ENCODE assay signal across 8 cellular contexts in the genomic region with DNA sequence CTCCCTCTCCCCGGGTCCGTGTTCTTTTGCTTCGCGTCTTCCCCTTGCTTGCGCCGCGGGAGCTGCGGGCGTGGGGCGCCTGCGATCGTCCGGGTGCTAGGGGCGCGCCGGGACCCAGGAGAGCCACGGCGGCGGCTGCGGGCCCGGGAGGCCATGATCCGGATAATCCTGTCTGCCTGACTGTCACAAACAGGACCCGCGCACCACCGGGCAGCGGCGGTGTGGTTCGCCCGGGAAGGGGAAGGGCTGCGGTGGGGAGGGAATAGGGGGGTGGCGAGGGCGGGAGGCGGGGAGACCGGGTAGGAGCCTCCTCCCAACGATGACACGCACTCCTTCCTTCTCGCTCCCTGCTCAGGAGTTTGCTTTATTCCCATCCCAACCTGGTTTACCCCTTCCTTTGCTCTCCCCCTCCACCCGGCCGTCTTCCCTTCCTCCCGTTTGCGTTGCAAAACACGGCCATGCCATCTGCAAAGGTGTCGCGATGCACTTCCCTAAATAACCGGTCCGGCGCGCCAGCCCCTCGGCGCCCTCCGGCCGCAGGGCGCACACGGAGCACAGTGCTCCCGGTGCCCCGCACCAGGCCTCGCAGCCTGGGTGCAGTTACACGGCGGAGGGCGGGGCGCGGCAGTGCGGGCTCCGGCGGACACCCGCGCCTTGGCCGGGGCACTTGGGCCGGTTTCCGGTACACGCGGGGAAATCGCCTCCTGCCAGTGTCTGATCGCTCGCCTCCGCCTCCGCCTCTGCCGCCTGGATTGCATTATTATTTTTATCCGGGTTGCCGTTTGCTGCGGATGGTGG. TPM values are rescaled to one million over a fixed set of nuclear protein-coding genes. Genes with fewer than 3 reads are reported as not detected.
DNase-seq lines count a peak whose midpoint lies in the region; ATAC-seq and TF ChIP-seq lines count a peak whose summit lies in the region.

No MANE protein-coding gene starts in this region.

- intact Hi-C loops in activated CD8-positive, alpha-beta T cell treated with anti-CD3 and anti-CD28 coated beads for 36 hours (cut with micrococcal nuclease), result loop anchor here (5.0 kb wide), 1 partner anchor 139 kb away; no protein-coding TSS in a partner anchor

- H3K27me3 ChIP-seq in effector memory CD4-positive, alpha-beta T cell (replicated peaks; ENCODE audit: control insufficient read depth, insufficient read depth, low read length, poor library complexity, severe bottlenecking), result no peaks in the 10 kb centered on the region

- no peaks in the 10 kb centered on the region for H3K9me3 ChIP-seq in effector memory CD4-positive, alpha-beta T cell (ENCODE audit: control insufficient read depth, low read length)

- peak overlapping the region; percentile 99 for H3K27ac Mint-ChIP-seq in activated CD8-positive, alpha-beta T cell treated with anti-CD3 and anti-CD28 coated beads for 36 hours

- POLR2A ChIA-PET in activated CD8-positive, alpha-beta T cell treated with anti-CD3 and anti-CD28 coated beads for 36 hours (lab: Charles Lee), result interaction anchor here (1.0 to 4.3 kb wide), 9 partner anchors 11 to 78 kb away, joined by 3 to 28 read pairs (median 5); no protein-coding TSS in a partner anchor

- H3K4me3 ChIP-seq in effector memory CD4-positive, alpha-beta T cell (ENCODE audit: insufficient read depth, low read depth, low read length, poor library complexity, severe bottlenecking), result peak overlapping the region; percentile 92

- H3K27me3 Mint-ChIP-seq in activated CD8-positive, alpha-beta T cell treated with anti-CD3 and anti-CD28 coated beads for 36 hours, result no peaks in the 10 kb centered on the region

- H3K36me3 ChIP-seq in effector memory CD4-positive, alpha-beta T cell (ENCODE audit: control insufficient read depth, insufficient read depth, low read length), result no peaks in the 10 kb centered on the region

- peaks cover 23% of the 10 kb centered on the region for H3K4me1 ChIP-seq in effector memory CD4-positive, alpha-beta T cell (ENCODE audit: control insufficient read depth, insufficient read depth, low read length, poor library complexity, severe bottlenecking)

- peaks cover 6% of the 10 kb centered on the region for H3K36me3 Mint-ChIP-seq in activated CD8-positive, alpha-beta T cell treated with anti-CD3 and anti-CD28 coated beads for 36 hours (ENCODE audit: low read depth)

- DNase-seq in AG08395 (ENCODE audit: low spot score) (peak; percentile 90), NCI-H446 (lab: John Stamatoyannopoulos, UW) (peak; percentile 71 to 75), medulla oblongata (ENCODE audit: extremely low spot score) (peak; percentile 87)
- peak; percentile 61 for DNase-seq in activated CD8-positive, alpha-beta T cell treated with anti-CD3 and anti-CD28 coated beads for 36 hours
- peak; percentile 52 to 66 (median 63) for DNase-seq in effector memory CD4-positive, alpha-beta T cell
- DNase-seq in stimulated activated CD4-positive, alpha-beta T cell treated with anti-CD3 and anti-CD28 coated beads, TNF-alpha, amount 100 ng/mL, for 4 hours (ENCODE audit: low read depth in 3 of 3), result peak; percentile 34 to 38 (median 35)

- peak overlapping the region; percentile 89 for H3K4me3 Mint-ChIP-seq in activated CD8-positive, alpha-beta T cell treated with anti-CD3 and anti-CD28 coated beads for 36 hours

- H3K9me3 Mint-ChIP-seq in activated CD8-positive, alpha-beta T cell treated with anti-CD3 and anti-CD28 coated beads for 36 hours, result no peaks in the 10 kb centered on the region

- no peak for TF ChIP-seq CTCF in activated CD8-positive, alpha-beta T cell treated with anti-CD3 and anti-CD28 coated beads for 36 hours (IDR thresholded peaks at IDR 0.05)

- ATAC-seq in GM18909 (IDR thresholded peaks at IDR 0.05; ENCODE audit: poor library complexity, unreplicated experiment) (peak; percentile 9), HG02571 (IDR thresholded peaks at IDR 0.05; ENCODE audit: unreplicated experiment) (no peak)
- ATAC-seq in activated CD8-positive, alpha-beta T cell treated with anti-CD3 and anti-CD28 coated beads for 36 hours, result no peak

- peak overlapping the region; percentile 88 for H3K27ac ChIP-seq in effector memory CD4-positive, alpha-beta T cell (ENCODE audit: insufficient read depth, low read length, poor library complexity, severe bottlenecking)

- CTCF ChIA-PET in activated CD8-positive, alpha-beta T cell treated with anti-CD3 and anti-CD28 coated beads for 36 hours (lab: Charles Lee), result interaction anchor here (1.7 kb wide), 1 partner anchor 39 kb away, joined by 10 read pairs; no protein-coding TSS in a partner anchor

- H3K4me1 Mint-ChIP-seq in activated CD8-positive, alpha-beta T cell treated with anti-CD3 and anti-CD28 coated beads for 36 hours (ENCODE audit: low read depth), result peaks cover 51% of the 10 kb centered on the region

RNA-seq across cellular contexts. Expression of gene SMARCA2, which starts 1.5 kb away (rescaled TPM):
- 10 to 100 TPM; 94.7 to 99.4 TPM for total RNA-seq in activated CD8-positive, alpha-beta T cell treated with anti-CD3 and anti-CD28 coated beads for 36 hours

Comparison
In these comparisons a context has a peak if more than half of its experiments do, and no peak if none do; other contexts are left out.
1. DNase-seq: peak in every context shown above with its lines; median percentile 90 in AG08395; 87 in medulla oblongata; 73 in NCI-H446; 63 in effector memory CD4-positive, alpha-beta T cell; 61 in activated CD8-positive, alpha-beta T cell treated with anti-CD3 and anti-CD28 coated beads for 36 hours; 35 in stimulated activated CD4-positive, alpha-beta T cell treated with anti-CD3 and anti-CD28 coated beads, TNF-alpha, amount 100 ng/mL, for 4 hours.